ENCODE assay signal across 16 cellular contexts in the genomic region with DNA sequence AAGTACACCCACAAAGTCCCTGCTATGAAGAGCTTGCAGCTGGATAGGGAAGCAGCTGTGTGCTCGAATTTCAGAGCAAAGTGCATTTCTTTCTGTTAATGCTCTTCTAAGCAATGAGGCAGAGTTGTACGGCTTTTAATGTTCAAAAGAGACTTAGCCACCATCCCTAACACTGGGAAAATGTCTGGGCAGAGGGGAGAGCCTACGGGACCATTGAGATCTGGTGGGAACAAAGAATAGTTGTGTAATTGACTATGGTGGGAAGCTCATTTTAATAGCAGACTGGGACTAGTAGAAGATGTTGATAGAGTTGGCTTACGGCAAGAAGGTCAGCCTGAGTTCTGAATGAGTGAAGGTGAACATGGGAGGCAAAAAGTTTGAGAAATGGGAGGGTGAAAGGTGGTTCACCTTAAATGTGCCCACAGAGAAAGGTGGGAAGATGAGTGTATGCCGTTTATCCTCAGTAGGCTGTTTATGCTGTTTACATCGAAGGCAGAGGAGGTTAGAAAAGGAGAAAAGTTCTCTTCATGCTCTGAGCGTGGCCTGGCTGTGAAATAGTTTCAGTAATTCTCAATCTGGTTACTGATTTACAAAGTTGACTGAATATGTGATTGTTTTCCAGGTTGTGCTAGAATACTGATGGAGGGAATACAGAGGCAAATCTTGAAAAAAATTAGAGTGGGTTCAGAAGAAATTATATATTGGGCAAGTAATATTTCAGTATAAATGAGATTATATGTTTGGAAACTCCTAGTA. TPM values are rescaled to one million over a fixed set of nuclear protein-coding genes. Genes with fewer than 3 reads are reported as not detected.
DNase-seq lines count a peak whose midpoint lies in the region; ATAC-seq, FAIRE-seq and TF ChIP-seq lines count a peak whose summit lies in the region.
"Had no signal": no experiment of that assay in that cellular context is flagged by ENCODE, and none has a peak within 500 bp of the region (broad histone marks: within the 10 kb centered on the region; RNA-seq: fewer than 3 reads in every experiment).

No MANE protein-coding gene starts in this region.

- in situ Hi-C loops in GM13976 (cut with MboI; ENCODE audit: low sequenced_read_pairs, unreplicated experiment) = no loop called here
- in situ Hi-C loops in HAP-1 (cut with MboI; ENCODE audit: low sequenced_read_pairs) = no loop called here

- no peak for TF ChIP-seq POLR2A in gastroesophageal sphincter (IDR thresholded peaks at IDR 0.05)

- H3K4me3 ChIP-seq in gastroesophageal sphincter (no peak overlapping the region), HAP-1 (no peak overlapping the region)
- H3K4me3 ChIP-seq: SJSA1 had no signal

- no peak for TF ChIP-seq EP300 in gastroesophageal sphincter (IDR thresholded peaks at IDR 0.05)

- peak; percentile 49 for ATAC-seq in GM19395 (IDR thresholded peaks at IDR 0.05; ENCODE audit: unreplicated experiment)
- ATAC-seq in HG03064 (IDR thresholded peaks at IDR 0.05; ENCODE audit: low read depth, unreplicated experiment) = peak; percentile 38
- ATAC-seq in gastroesophageal sphincter = no peak
- no peak for ATAC-seq in HG03025 (IDR thresholded peaks at IDR 0.05; ENCODE audit: low FRiP score, unreplicated experiment)
- ATAC-seq: left cardiac atrium had no signal

- CTCF ChIA-PET in Calu3 (lab: Charles Lee) = interaction anchor here (0.8 kb wide), 1 partner anchor 17 kb away, joined by 4 read pairs; no protein-coding TSS in a partner anchor

- FAIRE-seq in frontal cortex (lab: Jason Lieb, UNC) = no peak

- BruUV-seq in Calu3 (replicated peaks; lab: Mats Ljungman, UMichigan) = TSS peak; percentile 49

- intact Hi-C loops in Calu3 (cut with micrococcal nuclease; ENCODE audit: unreplicated experiment) = loop anchor here (1.0 to 10.0 kb wide), 2 partner anchors 23 to 108 kb away; a partner anchor contains a TSS

- H3K4me1 ChIP-seq in gastroesophageal sphincter (peaks cover 35 to 99% (median 37%) of the 10 kb centered on the region in 3 donors), HAP-1 (peaks cover 27% of the 10 kb centered on the region)

- TF ChIP-seq CTCF in Calu3 (IDR thresholded peaks at IDR 0.05; ENCODE audit: unreplicated experiment) (no peak), gastroesophageal sphincter (IDR thresholded peaks at IDR 0.05) (no peak), GM13976 (IDR thresholded peaks at IDR 0.05; ENCODE audit: borderline replicate concordance, control extremely low read depth, extremely low read depth, insufficient read depth, missing control alignments) (no peak)

- WGBS in gastroesophageal sphincter (ENCODE audit: low coverage in 1 of 2), 2 donors = 54 to 82% methylated on average over 6 to 7 of the region's 7 CpGs

- peak overlapping the region; percentile 18 to 52 (median 46) for H3K27ac ChIP-seq in gastroesophageal sphincter
- H3K27ac ChIP-seq: SJSA1 had no signal

- H3K4me1 Mint-ChIP-seq in Calu3 (ENCODE audit: low read depth, unreplicated experiment) = peaks cover 13% of the 10 kb centered on the region

- H3K9me3 ChIP-seq in gastroesophageal sphincter (no peaks in the 10 kb centered on the region), HAP-1 (no peaks in the 10 kb centered on the region)
- H3K9me3 ChIP-seq: SJSA1 had no signal

- no peak overlapping the region for H3K4me3 Mint-ChIP-seq in Calu3 (ENCODE audit: low read depth, unreplicated experiment)
- H3K4me3 Mint-ChIP-seq: activated B cell treated with CpG ODN at 0.5 μM for 24 hours, neural crest cell had no signal

- peaks cover 5% of the 10 kb centered on the region for H3K36me3 Mint-ChIP-seq in Calu3 (ENCODE audit: insufficient read depth, unreplicated experiment)

- no peaks in the 10 kb centered on the region for H3K27me3 Mint-ChIP-seq in Calu3 (ENCODE audit: unreplicated experiment)
- H3K27me3 Mint-ChIP-seq: activated B cell treated with CpG ODN at 0.5 μM for 24 hours had no signal

- no peak overlapping the region for H3K27ac Mint-ChIP-seq in Calu3 (ENCODE audit: unreplicated experiment)

- H3K9me3 Mint-ChIP-seq in Calu3 (ENCODE audit: low read depth, unreplicated experiment) = no peaks in the 10 kb centered on the region
- H3K9me3 Mint-ChIP-seq: activated B cell treated with CpG ODN at 0.5 μM for 24 hours, neural crest cell had no signal

- H3K36me3 ChIP-seq in gastroesophageal sphincter (peaks cover 0 to 5% of the 10 kb centered on the region in 2 donors), HAP-1 (replicated peaks) (peaks cover under 1% of the 10 kb centered on the region)

- no peaks in the 10 kb centered on the region for H3K27me3 ChIP-seq in gastroesophageal sphincter
- H3K27me3 ChIP-seq in HAP-1 (ENCODE audit: low read depth) = no peaks in the 10 kb centered on the region
- H3K27me3 ChIP-seq: SJSA1 had no signal

- DNase-seq in Calu3 (peak; percentile 16), GM13976 (ENCODE audit: low spot score) (no peak), frontal cortex (ENCODE audit: low spot score in 2 of 2) (no peak), HAP-1 (ENCODE audit: low spot score in 2 of 2) (no peak)
- DNase-seq: activated B cell treated with CpG ODN at 0.5 μM for 24 hours, dermis blood vessel endothelial cell, foreskin fibroblast, left cardiac atrium, NCI-H69 had no signal

RNA-seq across cellular contexts. Expression of a gene that starts 22.9 kb away (rescaled TPM):
- total RNA-seq in Calu3 (2022) (1.5 and 1.6 TPM in 2 replicates), gastroesophageal sphincter (under 1 TPM in 1 of 4 donors, not detected in 3; 0.20 TPM), frontal cortex (0.41 TPM)
- total RNA-seq: Daoy had no signal

RNA-seq across cellular contexts. Expression of a gene that starts 24.0 kb away (rescaled TPM):
- total RNA-seq in Calu3 (2022) = 124 and 134 TPM in 2 replicates
- 100 to 1,000 TPM; 133 to 248 (median 194) TPM for total RNA-seq in gastroesophageal sphincter
- total RNA-seq in frontal cortex = 83.2 TPM

Comparison
In these comparisons a context has a peak if more than half of its experiments do, and no peak if none do; other contexts are left out.
1. ATAC-seq: peak in GM19395 (single experiment) and HG03064 (single experiment); none in gastroesophageal sphincter (single experiment) and HG03025 (single experiment).